16 cellular contexts compared by ENCODE assay signal in genomic region chr2:216287251-216287650, GRCh38.
DNase-seq lines count a peak whose midpoint lies in the region; ATAC-seq and TF ChIP-seq lines count a peak whose summit lies in the region.
"Had no signal": no experiment of that assay in that cellular context is flagged by ENCODE, and none has a peak within 500 bp of the region (broad histone marks: within the 10 kb centered on the region; RNA-seq: fewer than 3 reads in every experiment).

No MANE protein-coding gene starts in this region.

- 57 to 62% (median 59%) methylated on average over 5 of the region's 5 CpGs for WGBS in heart left ventricle, 4 donors

- peak overlapping the region; percentile 11 for H3K9ac ChIP-seq in Loucy (ENCODE audit: low read depth, low read length, poor library complexity, severe bottlenecking)

- peak overlapping the region in 2 of 3 donors; percentile 48 to 57 for H3K27ac Mint-ChIP-seq in CD4-positive, CD25-positive, alpha-beta regulatory T cell
- H3K27ac Mint-ChIP-seq: activated naive CD4-positive, alpha-beta T cell treated with anti-CD3 and anti-CD28 coated beads, Interleukin-2, amount 50 U/mL, for 72 hours; progenitor cell of endocrine pancreas had no signal

- peak overlapping the region; percentile 40 for H3K4me2 ChIP-seq in Loucy (ENCODE audit: low read depth, low read length, poor library complexity, severe bottlenecking)

- ATAC-seq in CD4-positive, CD25-positive, alpha-beta regulatory T cell (ENCODE audit: low read depth in 2 of 2), result no peak
- peak; percentile 74 for ATAC-seq in mucosa of descending colon
- no peak for ATAC-seq in heart left ventricle
- ATAC-seq: activated naive CD4-positive, alpha-beta T cell treated with anti-CD3 and anti-CD28 coated beads, Interleukin-2, amount 50 U/mL, for 72 hours; CD8-positive, alpha-beta T cell; upper lobe of right lung had no signal

- H3K27ac ChIP-seq in CD4-positive, CD25-positive, alpha-beta regulatory T cell (ENCODE audit: insufficient read depth, low read length, poor library complexity, severe bottlenecking), result no peak overlapping the region
- no peak overlapping the region for H3K27ac ChIP-seq in heart left ventricle
- H3K27ac ChIP-seq: cardiac muscle cell, upper lobe of right lung had no signal

- no peaks in the 10 kb centered on the region for H4K20me1 ChIP-seq in Loucy (ENCODE audit: insufficient read depth, low read length, poor library complexity, severe bottlenecking)

- no peaks in the 10 kb centered on the region for H3K9me2 ChIP-seq in Loucy (replicated peaks; ENCODE audit: low read depth, low read length)

- H3K27me3 Mint-ChIP-seq in CD4-positive, CD25-positive, alpha-beta regulatory T cell, result no peaks in the 10 kb centered on the region

- peaks cover 0 to 3% (median under 1%) of the 10 kb centered on the region in 4 donors for H3K4me1 Mint-ChIP-seq in CD4-positive, CD25-positive, alpha-beta regulatory T cell

- no peak for TF ChIP-seq POLR2A in heart left ventricle (IDR thresholded peaks at IDR 0.05)

- no peaks in the 10 kb centered on the region for H3F3A ChIP-seq in Loucy (ENCODE audit: low read depth)

- TF ChIP-seq CTCF in Loucy (conservative IDR thresholded peaks at IDR 0.05; ENCODE audit: low read length), result no peak
- no peak for TF ChIP-seq CTCF in choroid plexus epithelial cell (conservative IDR thresholded peaks at IDR 0.05; ENCODE audit: low read depth, low read length)
- TF ChIP-seq CTCF in mucosa of descending colon (IDR thresholded peaks at IDR 0.05), result no peak
- no peak for TF ChIP-seq CTCF in GM20000 (IDR thresholded peaks at IDR 0.05; ENCODE audit: extremely low read depth, missing control alignments)
- TF ChIP-seq CTCF in heart left ventricle (IDR thresholded peaks at IDR 0.05), result no peak

- H3K4me3 ChIP-seq in CD4-positive, CD25-positive, alpha-beta regulatory T cell (ENCODE audit: low read depth, low read length), result no peak overlapping the region
- peak overlapping the region; percentile 16 for H3K4me3 ChIP-seq in Loucy (ENCODE audit: low read length, poor library complexity, severe bottlenecking)
- H3K4me3 ChIP-seq in choroid plexus epithelial cell (ENCODE audit: low read depth, low read length), result no peak overlapping the region
- no peak overlapping the region for H3K4me3 ChIP-seq in mucosa of descending colon
- no peak overlapping the region for H3K4me3 ChIP-seq in heart left ventricle
- H3K4me3 ChIP-seq: cardiac muscle cell, upper lobe of right lung had no signal

- no peaks in the 10 kb centered on the region for H3K79me2 ChIP-seq in Loucy (ENCODE audit: insufficient read depth, low read length)

- H3K36me3 ChIP-seq in CD4-positive, CD25-positive, alpha-beta regulatory T cell (ENCODE audit: control insufficient read depth, insufficient read depth, low read length), result no peaks in the 10 kb centered on the region
- no peaks in the 10 kb centered on the region for H3K36me3 ChIP-seq in Loucy (ENCODE audit: insufficient read depth, low read length)
- no peaks in the 10 kb centered on the region for H3K36me3 ChIP-seq in mucosa of descending colon (ENCODE audit: low read depth)
- no peaks in the 10 kb centered on the region for H3K36me3 ChIP-seq in heart left ventricle
- H3K36me3 ChIP-seq: cardiac muscle cell, upper lobe of right lung had no signal

- H2AFZ ChIP-seq in Loucy (ENCODE audit: low read length), result no peak overlapping the region

- no peaks in the 10 kb centered on the region for H3K4me1 ChIP-seq in CD4-positive, CD25-positive, alpha-beta regulatory T cell (ENCODE audit: control insufficient read depth, insufficient read depth, low read length, poor library complexity, severe bottlenecking)
- H3K4me1 ChIP-seq in Loucy (ENCODE audit: insufficient read depth, low read length, poor library complexity, severe bottlenecking), result peaks cover 55% of the 10 kb centered on the region
- no peaks in the 10 kb centered on the region for H3K4me1 ChIP-seq in mucosa of descending colon (ENCODE audit: low read depth)
- no peaks in the 10 kb centered on the region for H3K4me1 ChIP-seq in heart left ventricle
- H3K4me1 ChIP-seq: upper lobe of right lung had no signal

- no peaks in the 10 kb centered on the region for H3K9me3 ChIP-seq in CD4-positive, CD25-positive, alpha-beta regulatory T cell (ENCODE audit: control insufficient read depth in 2 of 2, low read length in 2 of 2)
- H3K9me3 ChIP-seq in Loucy (ENCODE audit: insufficient read depth, low read depth, low read length) (no peaks in the 10 kb centered on the region), mucosa of descending colon (no peaks in the 10 kb centered on the region), heart left ventricle (no peaks in the 10 kb centered on the region)
- H3K9me3 ChIP-seq: upper lobe of right lung had no signal

- no peak overlapping the region for H3K4me3 Mint-ChIP-seq in CD4-positive, CD25-positive, alpha-beta regulatory T cell
- H3K4me3 Mint-ChIP-seq: CD8-positive, alpha-beta T cell had no signal

- H3K9me3 Mint-ChIP-seq in CD4-positive, CD25-positive, alpha-beta regulatory T cell, result peaks cover 0 to 1% (median 0%) of the 10 kb centered on the region in 7 donors
- H3K9me3 Mint-ChIP-seq: activated naive CD4-positive, alpha-beta T cell treated with anti-CD3 and anti-CD28 coated beads, Interleukin-2, amount 50 U/mL, for 72 hours; CD8-positive, alpha-beta T cell had no signal

- intact Hi-C loops in mucosa of descending colon (cut with DNase I, micrococcal nuclease) (no loop called here), heart left ventricle (cut with DNase I) (no loop called here)

- no peaks in the 10 kb centered on the region for H3K36me3 Mint-ChIP-seq in CD4-positive, CD25-positive, alpha-beta regulatory T cell
- H3K36me3 Mint-ChIP-seq: activated naive CD4-positive, alpha-beta T cell treated with anti-CD3 and anti-CD28 coated beads, Interleukin-2, amount 50 U/mL, for 72 hours; CD8-positive, alpha-beta T cell had no signal

- no peaks in the 10 kb centered on the region for H3K27me3 ChIP-seq in CD4-positive, CD25-positive, alpha-beta regulatory T cell (ENCODE audit: control insufficient read depth, insufficient read depth, low read length)
- no peaks in the 10 kb centered on the region for H3K27me3 ChIP-seq in Loucy (ENCODE audit: insufficient read depth, low read length, poor library complexity, severe bottlenecking)
- peaks cover 0 to 20% (median 0%) of the 10 kb centered on the region in 9 donors for H3K27me3 ChIP-seq in heart left ventricle
- H3K27me3 ChIP-seq: cardiac muscle cell had no signal

- DNase-seq in CD4-positive, CD25-positive, alpha-beta regulatory T cell, result no peak
- DNase-seq in choroid plexus epithelial cell (ENCODE audit: low read depth) (peak; percentile 9), mucosa of descending colon (peak in 1 of 3 donors; percentile 4), GM20000 (ENCODE audit: low spot score) (no peak), C1 segment of cervical spinal cord (lab: John Stamatoyannopoulos, UW) (no peak), heart left ventricle (no peak), nucleus accumbens (lab: John Stamatoyannopoulos, UW) (no peak)
- DNase-seq: activated CD4-positive, CD25-positive, alpha-beta regulatory T cell treated with anti-CD3 and anti-CD28 coated beads, Interleukin-2, amount 50 U/mL, for 72 hours; activated CD8-positive, alpha-beta memory T cell treated with anti-CD3 and anti-CD28 coated beads, Interleukin-2, amount 50 U/mL, for 48 hours; CD8-positive, alpha-beta T cell; stimulated activated CD4-positive, alpha-beta T cell treated with anti-CD3 and anti-CD28 coated beads, Interleukin-1b, Interleukin-23, amount 100 ng/mL, for 48 hours; upper lobe of right lung had no signal
